Comparison of ENCODE assay signal across 20 cellular contexts in genomic region chr4:22369901-22370562, GRCh38.
"Had no signal": no experiment of that assay in that cellular context is flagged by ENCODE, and none has a peak within 500 bp of the region (broad histone marks: within the 10 kb centered on the region; RNA-seq: fewer than 3 reads in every experiment).

No MANE protein-coding gene starts in this region.

- H3K4me3 ChIP-seq: colonic mucosa, esophagus squamous epithelium, hepatocyte, lung, spleen, thoracic aorta, transverse colon had no signal

- H3K36me3 ChIP-seq: colonic mucosa, esophagus squamous epithelium, spleen, thoracic aorta, transverse colon had no signal

- H2AFZ ChIP-seq: hepatocyte had no signal

- ATAC-seq: left colon; left ventricle myocardium superior; sciatic nerve; stimulated activated naive B cell treated with anti-CD40 and anti-IgM and Interleukin-4, amounts not matched to agents 10 μg/mL and 1 μg/mL and 100 μg/mL, for 72 hours; stimulated activated naive CD8-positive, alpha-beta T cell treated with anti-CD3 and anti-CD28 coated beads, Interleukin-15, amount 100 ng/mL, for 72 hours had no signal

- H3K27me3 ChIP-seq: colonic mucosa, esophagus squamous epithelium, hepatocyte, spleen, transverse colon had no signal

- H3K27ac ChIP-seq: colonic mucosa, esophagus squamous epithelium, hepatocyte, spleen, thoracic aorta, transverse colon had no signal

- H3K9me3 ChIP-seq: colonic mucosa, esophagus squamous epithelium, thoracic aorta, transverse colon had no signal

- H3K4me1 ChIP-seq: colonic mucosa, esophagus squamous epithelium, spleen, transverse colon had no signal

- DNase-seq: colonic mucosa; dermis blood vessel endothelial cell; esophagus squamous epithelium; foreskin fibroblast; head of caudate nucleus; left colon; left ventricle myocardium superior; mesendoderm; naive B cell; spleen; stimulated activated CD4-positive, alpha-beta T cell treated with anti-CD3 and anti-CD28 coated beads, Interleukin-15, amount 100 ng/mL, for 24 hours; stimulated activated CD4-positive, alpha-beta T cell treated with anti-CD3 and anti-CD28 coated beads, Interleukin-1b, Interleukin-23, amount 100 ng/mL, for 48 hours; stimulated activated CD4-positive, alpha-beta T cell treated with anti-CD3 and anti-CD28 coated beads, Interleukin-4, amount 100 ng/mL, for 24 hours; stimulated activated naive B cell treated with anti-CD40 and anti-IgM and Interleukin-4, amounts not matched to agents 10 μg/mL and 1 μg/mL and 100 μg/mL, for 72 hours; stimulated activated naive CD8-positive, alpha-beta T cell treated with anti-CD3 and anti-CD28 coated beads, Interleukin-15, amount 100 ng/mL, for 72 hours; transverse colon had no signal

- H3K4me2 ChIP-seq: hepatocyte had no signal
